12 cellular contexts compared by ENCODE assay signal in the genomic region with DNA sequence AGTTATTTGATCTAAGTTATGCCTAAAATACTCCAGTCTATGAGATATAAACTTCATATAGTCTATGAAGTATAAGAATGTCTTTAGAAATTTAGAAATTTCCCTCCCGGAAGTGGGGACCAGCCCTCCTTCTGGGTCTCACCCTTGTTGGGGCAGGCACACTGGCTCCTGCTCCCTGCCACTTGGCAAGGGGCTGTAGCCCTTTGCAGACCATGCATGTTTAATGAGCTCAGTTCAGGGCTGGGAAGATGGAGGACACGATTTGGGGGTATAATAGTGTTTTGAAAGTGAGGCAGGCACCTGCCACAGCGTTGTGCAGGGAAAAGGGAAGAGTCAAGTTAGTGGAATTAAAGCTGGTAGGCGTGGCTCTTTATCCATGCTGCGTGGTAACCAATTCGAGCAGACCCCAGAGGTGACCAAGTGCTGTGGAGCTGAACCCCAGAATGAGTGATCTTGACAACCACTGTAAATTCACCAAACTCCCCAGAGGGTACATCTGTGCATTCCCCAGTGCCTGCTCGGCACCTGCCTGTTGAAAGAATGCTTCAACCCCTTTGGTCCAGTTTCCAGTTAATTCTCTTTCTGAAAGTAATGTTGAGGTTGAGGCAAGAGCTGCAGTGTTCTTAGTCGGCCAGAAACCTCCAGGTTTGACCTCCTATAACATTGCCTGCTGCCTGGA.
DNase-seq lines count a peak whose midpoint lies in the region; ATAC-seq and TF ChIP-seq lines count a peak whose summit lies in the region.
"Had no signal": no experiment of that assay in that cellular context is flagged by ENCODE, and none has a peak within 500 bp of the region (broad histone marks: within the 10 kb centered on the region; RNA-seq: fewer than 3 reads in every experiment).

No MANE protein-coding gene starts in this region.

- H3K79me2 ChIP-seq in OCI-LY7 (ENCODE audit: insufficient read depth, low read depth, low read length), result no peaks in the 10 kb centered on the region

- TF ChIP-seq CTCF in OCI-LY7 (conservative IDR thresholded peaks at IDR 0.05; ENCODE audit: low read length) (no peak), gastrocnemius medialis (IDR thresholded peaks at IDR 0.05 in 4 of 5, conservative IDR thresholded peaks at IDR 0.05 in 1 of 5) (no peak)

- H3K36me3 Mint-ChIP-seq in stimulated activated naive B cell treated with anti-CD40 and anti-IgM and Interleukin-4, amounts not matched to agents 10 μg/mL and 1 μg/mL and 100 μg/mL, for 72 hours, result peaks cover 43 to 53% of the 10 kb centered on the region in 2 donors

- H3K27ac Mint-ChIP-seq in stimulated activated naive B cell treated with anti-CD40 and anti-IgM and Interleukin-4, amounts not matched to agents 10 μg/mL and 1 μg/mL and 100 μg/mL, for 72 hours, result peak overlapping the region; percentile 62
- H3K27ac Mint-ChIP-seq: HFFc6 had no signal

- H3K4me3 ChIP-seq in OCI-LY7 (ENCODE audit: low read depth, low read length, poor library complexity, severe bottlenecking) (no peak overlapping the region), gastrocnemius medialis (no peak overlapping the region)

- POLR2A ChIA-PET in OCI-LY7 (lab: Charles Lee), result interaction anchor here (0.7 to 1.0 kb wide), 2 partner anchors 19 to 1232 kb away, joined by 3 to 4 read pairs; no protein-coding TSS in a partner anchor

- intact Hi-C loops in OCI-LY7 (cut with micrococcal nuclease; ENCODE audit: unreplicated experiment), result no loop called here
- intact Hi-C loops in gastrocnemius medialis (cut with DNase I; ENCODE audit: low total_unique reads), result no loop called here

- H3K27ac ChIP-seq in OCI-LY7 (ENCODE audit: low read depth, low read length, poor library complexity, severe bottlenecking) (no peak overlapping the region), gastrocnemius medialis (no peak overlapping the region)

- no peaks in the 10 kb centered on the region for H3K9me3 Mint-ChIP-seq in stimulated activated naive B cell treated with anti-CD40 and anti-IgM and Interleukin-4, amounts not matched to agents 10 μg/mL and 1 μg/mL and 100 μg/mL, for 72 hours
- H3K9me3 Mint-ChIP-seq: HFFc6 had no signal

- no TSS peak for BruUV-seq in OCI-LY7 (replicated peaks; lab: Mats Ljungman, UMichigan)

- peak overlapping the region in 1 of 2 donors; percentile 15 for H3K4me3 Mint-ChIP-seq in stimulated activated naive B cell treated with anti-CD40 and anti-IgM and Interleukin-4, amounts not matched to agents 10 μg/mL and 1 μg/mL and 100 μg/mL, for 72 hours
- H3K4me3 Mint-ChIP-seq: HFFc6 had no signal

- H3K27me3 ChIP-seq in gastrocnemius medialis, result no peaks in the 10 kb centered on the region

- peak; percentile 59 for ATAC-seq in GM18502 (IDR thresholded peaks at IDR 0.05; ENCODE audit: poor library complexity, unreplicated experiment)
- peak; percentile 67 for ATAC-seq in HG02759 (IDR thresholded peaks at IDR 0.05; ENCODE audit: unreplicated experiment)
- ATAC-seq in stimulated activated naive B cell treated with anti-CD40 and anti-IgM and Interleukin-4, amounts not matched to agents 10 μg/mL and 1 μg/mL and 100 μg/mL, for 72 hours (replicated peaks), result peak; percentile 98
- ATAC-seq in GM21723 (IDR thresholded peaks at IDR 0.05; ENCODE audit: unreplicated experiment), result no peak
- no peak for ATAC-seq in gastrocnemius medialis

- TF ChIP-seq POLR2A in gastrocnemius medialis (IDR thresholded peaks at IDR 0.05), result no peak

- in situ Hi-C loops in gastrocnemius medialis (cut with MboI; ENCODE audit: low sequenced_read_pairs in 4 of 4), result no loop called here

- H3K4me1 ChIP-seq in OCI-LY7 (ENCODE audit: insufficient read depth, low read length, poor library complexity, severe bottlenecking) (peaks cover 7% of the 10 kb centered on the region), gastrocnemius medialis (no peaks in the 10 kb centered on the region)

- no peaks in the 10 kb centered on the region for H3K27me3 Mint-ChIP-seq in stimulated activated naive B cell treated with anti-CD40 and anti-IgM and Interleukin-4, amounts not matched to agents 10 μg/mL and 1 μg/mL and 100 μg/mL, for 72 hours

- H2AFZ ChIP-seq in OCI-LY7 (ENCODE audit: low read length), result peak overlapping the region; percentile 26; the same call in 1 of the 2 replicates

- no peaks in the 10 kb centered on the region for H3K9me3 ChIP-seq in OCI-LY7 (ENCODE audit: low read length)
- no peaks in the 10 kb centered on the region for H3K9me3 ChIP-seq in gastrocnemius medialis

- peak overlapping the region; percentile 29; the same call in 1 of the 2 replicates for H3K4me2 ChIP-seq in OCI-LY7 (ENCODE audit: low read length)

- no peaks in the 10 kb centered on the region for H4K20me1 ChIP-seq in OCI-LY7 (ENCODE audit: insufficient read depth, low read length)

- peaks cover 18 to 42% of the 10 kb centered on the region in 2 donors for H3K4me1 Mint-ChIP-seq in stimulated activated naive B cell treated with anti-CD40 and anti-IgM and Interleukin-4, amounts not matched to agents 10 μg/mL and 1 μg/mL and 100 μg/mL, for 72 hours

- no peaks in the 10 kb centered on the region for H3K9me2 ChIP-seq in OCI-LY7 (ENCODE audit: insufficient read depth, low read length)

- DNase-seq in OCI-LY7 (ENCODE audit: low spot score) (peak; percentile 56), gastrocnemius medialis (no peak), cortex of kidney (lab: John Stamatoyannopoulos, UW) (no peak)
- DNase-seq in stimulated activated naive B cell treated with anti-CD40 and anti-IgM and Interleukin-4, amounts not matched to agents 10 μg/mL and 1 μg/mL and 100 μg/mL, for 72 hours, result peak; percentile 64
- DNase-seq: HFFc6, Kasumi-1, NCI-H187 treated with DMSO at 0.1 percent for 48 hours, NCI-H82, SHP77 treated with DMSO at 0.1 percent for 48 hours had no signal

- CTCF ChIA-PET in OCI-LY7 (lab: Charles Lee; ENCODE audit: unreplicated experiment), result interaction anchor here (0.7 kb wide), 1 partner anchor 9 kb away, joined by 3 read pairs; no protein-coding TSS in a partner anchor

- no peaks in the 10 kb centered on the region for H3K36me3 ChIP-seq in OCI-LY7 (ENCODE audit: insufficient read depth, low read length)
- peaks cover 0 to 16% of the 10 kb centered on the region in 2 donors for H3K36me3 ChIP-seq in gastrocnemius medialis

Comparison
In these comparisons a context has a peak if more than half of its experiments do, and no peak if none do; other contexts are left out.
1. ATAC-seq: peak in GM18502 (single experiment), HG02759 (single experiment) and stimulated activated naive B cell treated with anti-CD40 and anti-IgM and Interleukin-4, amounts not matched to agents 10 μg/mL and 1 μg/mL and 100 μg/mL, for 72 hours (2 of 2); none in GM21723 (single experiment) and gastrocnemius medialis (0 of 2).
2. DNase-seq: peak in OCI-LY7 (single experiment) and stimulated activated naive B cell treated with anti-CD40 and anti-IgM and Interleukin-4, amounts not matched to agents 10 μg/mL and 1 μg/mL and 100 μg/mL, for 72 hours (single experiment); none in gastrocnemius medialis (0 of 2) and cortex of kidney (single experiment).